ENCODE assay signal across 9 cellular contexts in genomic region chr7:41695661-41696322, GRCh38. TPM values are rescaled to one million over a fixed set of nuclear protein-coding genes. Genes with fewer than 3 reads are reported as not detected.
DNase-seq lines count a peak whose midpoint lies in the region; ATAC-seq and TF ChIP-seq lines count a peak whose summit lies in the region.
"Had no signal": no experiment of that assay in that cellular context is flagged by ENCODE, and none has a peak within 500 bp of the region (broad histone marks: within the 10 kb centered on the region; RNA-seq: fewer than 3 reads in every experiment).

No MANE protein-coding gene starts in this region.

- H3K27me3 ChIP-seq in AG04450 (ENCODE audit: control insufficient read depth, insufficient read depth, low read length) (no peaks in the 10 kb centered on the region), adrenal gland (no peaks in the 10 kb centered on the region), foreskin keratinocyte (no peaks in the 10 kb centered on the region)

- CTCF ChIA-PET in AG04450 (lab: Charles Lee) = interaction anchor here (0.6 to 2.6 kb wide), 19 partner anchors 9 to 1463 kb away, joined by 3 to 24 read pairs (median 4); no protein-coding TSS in a partner anchor

- H3K4me3 ChIP-seq in AG04450 (ENCODE audit: low read depth, low read length) (peak overlapping the region; percentile 81), adrenal gland (peak overlapping the region in 2 of 4 donors; percentile 24 to 55)

- TF ChIP-seq CTCF in AG04450 (IDR thresholded peaks at IDR 0.05; ENCODE audit: low read depth, low read length) (no peak), adrenal gland (IDR thresholded peaks at IDR 0.05) (no peak), foreskin keratinocyte (conservative IDR thresholded peaks at IDR 0.05) (no peak)

- H3K4me1 ChIP-seq in adrenal gland (replicated peaks in 1 of 2) = peaks cover 3 to 11% of the 10 kb centered on the region in 2 donors
- peaks cover 4% of the 10 kb centered on the region for H3K4me1 ChIP-seq in foreskin keratinocyte

- intact Hi-C loops in adrenal gland (cut with DNase I) = no loop called here

- 24 to 33% (median 30%) methylated on average over 13 of the region's 13 CpGs for WGBS in adrenal gland, 4 donors

- H3K9me3 ChIP-seq in AG04450 (ENCODE audit: control insufficient read depth, insufficient read depth, low read length) (no peaks in the 10 kb centered on the region), adrenal gland (replicated peaks in 1 of 3) (no peaks in the 10 kb centered on the region)

- no peak for TF ChIP-seq POLR2A in adrenal gland (IDR thresholded peaks at IDR 0.05)

- H3K36me3 ChIP-seq in adrenal gland (replicated peaks in 1 of 2) = no peaks in the 10 kb centered on the region

- H3K27ac ChIP-seq in AG04450 (ENCODE audit: low read depth, low read length) (peak overlapping the region; percentile 84), adrenal gland (peak overlapping the region in 3 of 5 donors; percentile 51 to 76 (median 75)), foreskin keratinocyte (peak overlapping the region; percentile 50)

- POLR2A ChIA-PET in AG04450 (lab: Yijun Ruan, JAX) = no interaction called here

- ATAC-seq in foreskin keratinocyte (no peak), GM21515 (IDR thresholded peaks at IDR 0.05; ENCODE audit: unreplicated experiment) (no peak), HG03175 (IDR thresholded peaks at IDR 0.05; ENCODE audit: unreplicated experiment) (no peak)

- peak; percentile 72 for DNase-seq in AG04450 (ENCODE audit: low read depth, low spot score)
- peak in 1 of 7 donors; percentile 13 for DNase-seq in adrenal gland
- DNase-seq in foreskin keratinocyte = peak in 1 of 2 donors; percentile 13
- DNase-seq in pulmonary artery endothelial cell (ENCODE audit: low read depth, low spot score) = peak; percentile 64
- no peak for DNase-seq in stimulated activated CD4-positive, alpha-beta T cell treated with anti-CD3 and anti-CD28 coated beads, Interleukin-4, amount 100 ng/mL, for 24 hours
- DNase-seq in NCI-H2029 treated with DMSO at 0.1 percent for 48 hours (lab: John Stamatoyannopoulos, UW) = no peak

RNA-seq across cellular contexts. Expression of gene INHBA, which starts 7.1 kb away (rescaled TPM):
- polyA plus RNA-seq in AG04450 (2011; rRNA removed) (28.1 and 28.5 TPM in 2 replicates), adrenal gland (1 to 10 TPM in 1 of 3 donors, under 1 TPM in 2; 0.71 to 1.4 (median 0.95) TPM), foreskin keratinocyte (28.3 and 51.9 TPM in 2 replicates)
- 87.0 and 104 TPM in 2 replicates for polyA minus RNA-seq in AG04450 (2011; rRNA and poly(A)+ RNA removed)
- total RNA-seq in adrenal gland (1 to 10 TPM in 4 of 8 donors, under 1 TPM in 4; 0.35 to 4.1 (median 1.0) TPM), foreskin keratinocyte (67.9 and 117 TPM in 2 replicates), pulmonary artery endothelial cell (2.4 and 13.1 TPM in 2 replicates)
- total RNA-seq: CD4-positive, CD25-positive, alpha-beta regulatory T cell had no signal
- polyA plus RNA-seq: CD4-positive, CD25-positive, alpha-beta regulatory T cell had no signal

Comparison
In these comparisons a context has a peak if more than half of its experiments do, and no peak if none do; other contexts are left out.
1. DNase-seq: peak in AG04450 (single experiment) and pulmonary artery endothelial cell (single experiment); none in stimulated activated CD4-positive, alpha-beta T cell treated with anti-CD3 and anti-CD28 coated beads, Interleukin-4, amount 100 ng/mL, for 24 hours (single experiment) and NCI-H2029 treated with DMSO at 0.1 percent for 48 hours (single experiment).
2. Peak in every context shown above with its lines, with median percentiles within 50 percentile points of each other: H3K27ac ChIP-seq.